ENCODE assay signal across 17 cellular contexts in genomic region chr7:116162992-116163391, GRCh38. TPM values are rescaled to one million over a fixed set of nuclear protein-coding genes. Genes with fewer than 3 reads are reported as not detected.
DNase-seq lines count a peak whose midpoint lies in the region; ATAC-seq, FAIRE-seq and TF ChIP-seq lines count a peak whose summit lies in the region.
"Had no signal": no experiment of that assay in that cellular context is flagged by ENCODE, and none has a peak within 500 bp of the region (broad histone marks: within the 10 kb centered on the region; RNA-seq: fewer than 3 reads in every experiment).

No MANE protein-coding gene starts in this region.

- no peak for FAIRE-seq in A549 (lab: Jason Lieb, UNC)
- FAIRE-seq in GM19239 (lab: Jason Lieb, UNC) = peak; percentile 82

- TF ChIP-seq CTCF in A549 (IDR thresholded peaks at IDR 0.05) = peak; percentile 36
- TF ChIP-seq CTCF in Panc1 (IDR thresholded peaks at IDR 0.05) = peak; percentile 34; the same call in 1 of the 2 replicates

- peak in 1 of 2 experiments; percentile 62; a peak in 2 of 6 replicates for ATAC-seq in A549
- no peak for ATAC-seq in Panc1
- no peak for ATAC-seq in activated CD8-positive, alpha-beta T cell treated with anti-CD3 and anti-CD28 coated beads, Interleukin-2, amount 10 ng/mL, durations not matched to agents 7 days and 5 days
- ATAC-seq in HG02623 (IDR thresholded peaks at IDR 0.05; ENCODE audit: unreplicated experiment) = no peak

- H3K9me3 Mint-ChIP-seq in activated CD8-positive, alpha-beta T cell treated with anti-CD3 and anti-CD28 coated beads, Interleukin-2, amount 10 ng/mL, durations not matched to agents 7 days and 5 days (ENCODE audit: insufficient read depth) = no peaks in the 10 kb centered on the region
- H3K9me3 Mint-ChIP-seq: activated T-helper 1 cell treated with anti-CD3 and anti-CD28 coated beads, Interleukin-12 subunit alpha, Interleukin-12 subunit beta, Interleukin-2, Interleukin-4 antibody, amounts not matched to agents 30 ng/mL and 10 ng/mL and 1 ng/mL, durations not matched to agents 14 hours and 24 hours and 36 hours; T-helper 1 cell treated with Interleukin-12 subunit alpha and Interleukin-12 subunit beta and Interleukin-4 antibody, amounts not matched to agents 30 μg/mL and 1 μg/mL, for 36 hours had no signal

- CTCF ChIA-PET in A549 (lab: Yijun Ruan, JAX) = interaction anchor here (0.9 to 2.1 kb wide), 9 partner anchors 9 to 644 kb away, joined by 3 to 10 read pairs (median 4); no protein-coding TSS in a partner anchor
- CTCF ChIA-PET in Panc1 (lab: Charles Lee) = interaction anchor here (0.7 kb wide), 1 partner anchor 664 kb away, joined by 3 read pairs; no protein-coding TSS in a partner anchor
- CTCF ChIA-PET in activated CD8-positive, alpha-beta T cell treated with anti-CD3 and anti-CD28 coated beads, Interleukin-2, amount 10 ng/mL, durations not matched to agents 7 days and 5 days (lab: Charles Lee) = interaction anchor here (0.9 to 3.0 kb wide), 12 partner anchors 10 to 363 kb away, joined by 3 to 12 read pairs (median 6); no protein-coding TSS in a partner anchor

- no peaks in the 10 kb centered on the region for H3K9me3 ChIP-seq in A549
- no peaks in the 10 kb centered on the region for H3K9me3 ChIP-seq in Panc1 (ENCODE audit: control insufficient read depth, insufficient read depth, low read depth, low read length)
- H3K9me3 ChIP-seq: neutrophil, spleen had no signal

- peaks cover 3% of the 10 kb centered on the region for H3K36me3 Mint-ChIP-seq in activated CD8-positive, alpha-beta T cell treated with anti-CD3 and anti-CD28 coated beads, Interleukin-2, amount 10 ng/mL, durations not matched to agents 7 days and 5 days (ENCODE audit: low read depth)

- no peak overlapping the region for H3K27ac Mint-ChIP-seq in activated CD8-positive, alpha-beta T cell treated with anti-CD3 and anti-CD28 coated beads, Interleukin-2, amount 10 ng/mL, durations not matched to agents 7 days and 5 days
- H3K27ac Mint-ChIP-seq: activated T-helper 1 cell treated with anti-CD3 and anti-CD28 coated beads, Interleukin-12 subunit alpha, Interleukin-12 subunit beta, Interleukin-2, Interleukin-4 antibody, amounts not matched to agents 30 ng/mL and 10 ng/mL and 1 ng/mL, durations not matched to agents 14 hours and 24 hours and 36 hours; T-helper 1 cell treated with Interleukin-12 subunit alpha and Interleukin-12 subunit beta and Interleukin-4 antibody, amounts not matched to agents 30 μg/mL and 1 μg/mL, for 36 hours had no signal

- no TSS peak for BruUV-seq in Panc1 (replicated peaks; lab: Mats Ljungman, UMichigan)

- peaks cover 15% of the 10 kb centered on the region for H3K27me3 Mint-ChIP-seq in activated CD8-positive, alpha-beta T cell treated with anti-CD3 and anti-CD28 coated beads, Interleukin-2, amount 10 ng/mL, durations not matched to agents 7 days and 5 days (ENCODE audit: low read depth)

- H3K4me1 Mint-ChIP-seq in activated CD8-positive, alpha-beta T cell treated with anti-CD3 and anti-CD28 coated beads, Interleukin-2, amount 10 ng/mL, durations not matched to agents 7 days and 5 days (ENCODE audit: low read depth) = peaks cover 30% of the 10 kb centered on the region

- TF ChIP-seq EP300 in A549 (IDR thresholded peaks at IDR 0.05) = no peak

- DNase-seq in A549 (ENCODE audit: low read depth in 1 of 2, low spot score in 1 of 2) (peak in 1 of 2 experiments; percentile 24), GM19239 (ENCODE audit: insufficient read length, low spot score) (no peak), Panc1 (ENCODE audit: low read depth, low spot score) (no peak), iris pigment epithelial cell (ENCODE audit: low read depth) (peak; percentile 39), CD1c-positive myeloid dendritic cell (ENCODE audit: extremely low spot score) (no peak), OCI-M2 (lab: John Stamatoyannopoulos, UW; ENCODE audit: unreplicated experiment) (no peak)
- DNase-seq in activated CD8-positive, alpha-beta T cell treated with anti-CD3 and anti-CD28 coated beads, Interleukin-2, amount 10 ng/mL, durations not matched to agents 7 days and 5 days = no peak
- DNase-seq: activated CD4-positive, alpha-beta T cell treated with anti-CD3 and anti-CD28 coated beads, Interleukin-2, amount 50 U/mL, for 4 hours; anterior cingulate cortex; KG1; NCI-H510A; RPMI8226; spleen had no signal

- H3K4me3 ChIP-seq in A549 (no peak overlapping the region), Panc1 (ENCODE audit: low read depth in 2 of 2, low read length in 2 of 2) (no peak overlapping the region)
- H3K4me3 ChIP-seq: spleen had no signal

- intact Hi-C loops in Panc1 (cut with micrococcal nuclease; ENCODE audit: unreplicated experiment) = no loop called here

- H3K4me1 ChIP-seq in A549 (peaks cover 12% of the 10 kb centered on the region), Panc1 (ENCODE audit: control insufficient read depth, insufficient read depth, low read length) (peaks cover 6% of the 10 kb centered on the region; the same call in 1 of the 2 replicates)

- H3K27me3 ChIP-seq in Panc1 (ENCODE audit: control insufficient read depth, insufficient read depth, low read length) = no peaks in the 10 kb centered on the region
- H3K27me3 ChIP-seq: neutrophil, spleen had no signal

- no peak overlapping the region for H3K4me2 ChIP-seq in A549

- no peak for TF ChIP-seq POLR2A in A549 (IDR thresholded peaks at IDR 0.05; ENCODE audit: low read length)

- H3K36me3 ChIP-seq in Panc1 (ENCODE audit: control insufficient read depth, insufficient read depth, low read length) = no peaks in the 10 kb centered on the region; the same call in 1 of the 2 replicates
- H3K36me3 ChIP-seq: neutrophil, spleen had no signal

- H3K4me3 Mint-ChIP-seq in activated CD8-positive, alpha-beta T cell treated with anti-CD3 and anti-CD28 coated beads, Interleukin-2, amount 10 ng/mL, durations not matched to agents 7 days and 5 days = no peak overlapping the region
- H3K4me3 Mint-ChIP-seq: activated T-helper 1 cell treated with anti-CD3 and anti-CD28 coated beads, Interleukin-12 subunit alpha, Interleukin-12 subunit beta, Interleukin-2, Interleukin-4 antibody, amounts not matched to agents 30 ng/mL and 10 ng/mL and 1 ng/mL, durations not matched to agents 14 hours and 24 hours and 36 hours; T-helper 1 cell treated with Interleukin-12 subunit alpha and Interleukin-12 subunit beta and Interleukin-4 antibody, amounts not matched to agents 30 μg/mL and 1 μg/mL, for 36 hours had no signal

- H3K27ac ChIP-seq in A549 (no peak overlapping the region), Panc1 (ENCODE audit: low read length) (no peak overlapping the region)
- H3K27ac ChIP-seq: neutrophil had no signal

- POLR2A ChIA-PET in A549 (lab: Yijun Ruan, JAX) (no interaction called here), Panc1 (lab: Charles Lee) (no interaction called here)
- POLR2A ChIA-PET in activated CD8-positive, alpha-beta T cell treated with anti-CD3 and anti-CD28 coated beads, Interleukin-2, amount 10 ng/mL, durations not matched to agents 7 days and 5 days (lab: Charles Lee) = no interaction called here

- in situ Hi-C loops in Panc1 (cut with HindIII; ENCODE audit: low pct_unique_long_range_greater_than_20kb, low sequenced_read_pairs) = no loop called here

- peak; percentile 48 to 61; a peak in 4 of 5 replicates for TF ChIP-seq RAD21 in A549 (conservative IDR thresholded peaks at IDR 0.05 in 1 of 2, IDR thresholded peaks at IDR 0.05 in 1 of 2)

TF ChIP-seq in A549, 52 proteins besides CTCF, POLR2A, EP300 and RAD21:
- TF ChIP-seq CHD4 (IDR thresholded peaks at IDR 0.05; ENCODE audit: borderline replicate concordance) (no peak), BHLHE40 (IDR thresholded peaks at IDR 0.05; ENCODE audit: low read depth, low read length) (no peak), PHF8 (IDR thresholded peaks at IDR 0.05; ENCODE audit: borderline replicate concordance, low read depth) (no peak), KDM1A (IDR thresholded peaks at IDR 0.05; ENCODE audit: low read depth) (no peak), RFX5 (IDR thresholded peaks at IDR 0.05) (no peak), RNF2 (IDR thresholded peaks at IDR 0.05; ENCODE audit: borderline replicate concordance, low read depth) (no peak), JUN (IDR thresholded peaks at IDR 0.05) (no peak), RARB (CRISPR knock-in tag; IDR thresholded peaks at IDR 0.05) (no peak), MAFK (IDR thresholded peaks at IDR 0.05; ENCODE audit: partially characterized antibody) (no peak), CBX8 (IDR thresholded peaks at IDR 0.05) (no peak), MAZ (IDR thresholded peaks at IDR 0.05; ENCODE audit: borderline replicate concordance, low read depth, low read length) (no peak), CEBPB (IDR thresholded peaks at IDR 0.05) (no peak), RCOR1 (IDR thresholded peaks at IDR 0.05; ENCODE audit: low read depth, low read length) (no peak)

RNA-seq across cellular contexts. Expression of gene TES, which starts 47.3 kb away (rescaled TPM):
- polyA plus RNA-seq in A549 (2011; rRNA removed) (127 and 134 TPM in 2 replicates), A549 (2017; fragmentation: RNase III; extraction: RNeasy Plus Mini Kit Qiagen cat#74134 plus additional on column Dnase treatment) (43.0 to 46.6 TPM (median 45.9 TPM) in 3 replicates)
- 33.6 and 33.9 TPM in 2 replicates for polyA plus RNA-seq in A549 (2012; cell fraction: cytosol; rRNA removed)
- 45.5 and 65.3 TPM in 2 replicates for polyA plus RNA-seq in A549 (2012; cell fraction: nucleus; rRNA removed)
- 74.8 and 76.6 TPM in 2 replicates for polyA minus RNA-seq in A549 (2011; rRNA and poly(A)+ RNA removed)
- 99.4 TPM for total RNA-seq in Panc1 (2021; ENCODE audit: unreplicated experiment)
- polyA plus RNA-seq in Panc1 (2012; ENCODE audit: insufficient read length) = 84.1 TPM
- 100 to 1,000 TPM; 110 to 112 TPM for total RNA-seq in activated CD8-positive, alpha-beta T cell treated with anti-CD3 and anti-CD28 coated beads, Interleukin-2, amount 10 ng/mL, durations not matched to agents 7 days and 5 days
